ENCODE assay signal across 8 cellular contexts in genomic region chr6:12165722-12166121, GRCh38.
"Had no signal": no experiment of that assay in that cellular context is flagged by ENCODE, and none has a peak within 500 bp of the region (broad histone marks: within the 10 kb centered on the region; RNA-seq: fewer than 3 reads in every experiment).

No MANE protein-coding gene starts in this region.

- DNase-seq: H7, HFFc6, IMR-90, KBM-7 had no signal

- H3K9me3 ChIP-seq: HAP-1 had no signal

- H2AFZ ChIP-seq: GM23338 had no signal

- H3K36me3 ChIP-seq: HAP-1 had no signal

- FAIRE-seq: HTR-8/SVneo had no signal

- H3K4me2 ChIP-seq: GM23338 had no signal

- ATAC-seq: GM23338, HCT116 had no signal

- H3K4me1 ChIP-seq: HAP-1 had no signal

- H3K4me3 ChIP-seq: GM23338, HAP-1 had no signal
